In the genomic region with DNA sequence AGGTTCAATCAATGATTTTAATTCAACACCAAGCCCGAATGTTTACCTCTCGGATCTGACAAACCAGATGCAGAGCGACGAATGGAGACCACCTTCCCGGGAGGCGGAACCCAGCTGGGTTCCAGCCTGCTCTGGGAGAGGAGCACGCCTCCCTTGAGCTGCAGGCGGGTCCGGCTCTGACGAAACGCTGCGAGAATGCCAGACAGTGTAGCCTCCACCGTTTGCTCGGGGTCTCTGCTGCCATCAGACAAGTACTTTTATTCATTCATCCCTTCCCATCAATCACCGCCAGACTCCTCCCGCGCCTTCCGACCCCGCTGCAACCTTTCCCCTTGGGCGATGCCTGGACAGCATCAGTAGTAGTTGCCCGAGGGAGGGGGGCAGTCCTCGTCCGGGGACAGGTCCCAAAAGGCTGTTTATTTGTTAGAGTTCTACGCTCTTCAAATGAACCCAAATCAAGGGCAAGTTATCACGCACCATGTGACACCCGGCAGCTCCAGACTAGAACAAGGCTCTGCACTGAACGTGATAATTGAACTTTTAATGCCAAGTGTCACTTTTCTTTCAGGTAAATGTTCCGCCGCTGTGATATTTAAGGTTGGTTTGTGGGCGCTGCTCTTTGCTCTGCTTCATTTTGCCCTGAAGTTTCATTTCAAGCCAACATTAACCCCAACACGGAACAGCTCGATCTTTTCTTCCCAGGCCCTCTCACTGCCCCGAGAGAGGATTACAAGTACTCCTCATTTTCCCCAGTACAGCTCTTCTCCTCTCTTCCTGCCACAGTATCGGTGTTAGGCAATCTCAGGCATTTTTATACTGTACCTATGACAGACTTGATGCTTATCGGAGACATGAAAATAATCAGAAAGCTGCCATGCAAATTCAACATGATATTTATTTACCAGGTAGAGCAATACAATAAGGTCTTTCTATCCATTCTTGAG, we compare ENCODE assay signal across 8 cellular contexts. TPM values are rescaled to one million over a fixed set of nuclear protein-coding genes. Genes with fewer than 3 reads are reported as not detected.
DNase-seq lines count a peak whose midpoint lies in the region; ATAC-seq, FAIRE-seq and TF ChIP-seq lines count a peak whose summit lies in the region.

No MANE protein-coding gene starts in this region.

- no peaks in the 10 kb centered on the region for H3K27me3 ChIP-seq in neural cell (ENCODE audit: insufficient read depth, low read depth, low read length)

- TF ChIP-seq CTCF in fibroblast of pulmonary artery (IDR thresholded peaks at IDR 0.05; ENCODE audit: low read length, missing control alignments), result no peak
- TF ChIP-seq CTCF in neural cell (IDR thresholded peaks at IDR 0.05; ENCODE audit: poor library complexity, severe bottlenecking), result no peak

- no peak for FAIRE-seq in H54 (lab: Jason Lieb, UNC)

- TF ChIP-seq POLR2A in H54 (IDR thresholded peaks at IDR 0.05; ENCODE audit: low read depth, low read length), result no peak

- H3K4me2 ChIP-seq in neural cell (ENCODE audit: low read length), result no peak overlapping the region

- no peaks in the 10 kb centered on the region for H3K9me3 ChIP-seq in neural cell (ENCODE audit: low read length)

- no peak overlapping the region for H3K27ac ChIP-seq in neural cell (ENCODE audit: low read length)

- no peaks in the 10 kb centered on the region for H3K79me2 ChIP-seq in neural cell (replicated peaks; ENCODE audit: insufficient read depth, low read length)

- ATAC-seq in GM18502 (IDR thresholded peaks at IDR 0.05; ENCODE audit: poor library complexity, unreplicated experiment) (peak; percentile 34), GM18867 (IDR thresholded peaks at IDR 0.05; ENCODE audit: unreplicated experiment) (no peak), HG02571 (IDR thresholded peaks at IDR 0.05; ENCODE audit: unreplicated experiment) (no peak), GM18861 (IDR thresholded peaks at IDR 0.05; ENCODE audit: unreplicated experiment) (no peak)

- TF ChIP-seq RAD21 in neural cell (conservative IDR thresholded peaks at IDR 0.05), result no peak

- H3K9ac ChIP-seq in neural cell (ENCODE audit: low read length), result no peak overlapping the region

- H2AFZ ChIP-seq in neural cell (ENCODE audit: low read depth, low read length), result no peak overlapping the region

- H3F3A ChIP-seq in neural cell (ENCODE audit: insufficient read depth, low read length, poor library complexity, severe bottlenecking), result no peaks in the 10 kb centered on the region

- H3K36me3 ChIP-seq in neural cell (ENCODE audit: insufficient read depth, low read length), result no peaks in the 10 kb centered on the region

- no peak for TF ChIP-seq EP300 in neural cell (conservative IDR thresholded peaks at IDR 0.05; ENCODE audit: poor library complexity, severe bottlenecking)

- peak overlapping the region; percentile 67 for H3K4me3 ChIP-seq in fibroblast of pulmonary artery (replicated peaks; ENCODE audit: low read depth, low read length)
- H3K4me3 ChIP-seq in neural cell (ENCODE audit: low read length), result peak overlapping the region; percentile 62

- no peaks in the 10 kb centered on the region for H3K9me2 ChIP-seq in neural cell (ENCODE audit: insufficient read depth, low read length)

- H4K20me1 ChIP-seq in neural cell (ENCODE audit: insufficient read depth), result no peaks in the 10 kb centered on the region

- DNase-seq in NCI-H526 (lab: John Stamatoyannopoulos, UW) (peak; percentile 94 to 98), fibroblast of pulmonary artery (ENCODE audit: low read depth) (peak; percentile 60), H54 (ENCODE audit: insufficient read length, low spot score) (no peak)

TF ChIP-seq in neural cell, 6 proteins besides CTCF, POLR2A, EP300 and RAD21:
- no peak for TF ChIP-seq REST (IDR thresholded peaks at IDR 0.05; ENCODE audit: borderline replicate concordance)
- TF ChIP-seq EZH2 (IDR thresholded peaks at IDR 0.05; ENCODE audit: borderline replicate concordance, insufficient read depth, low read length, poor library complexity, severe bottlenecking), result no peak
- no peak for TF ChIP-seq TAF1 (IDR thresholded peaks at IDR 0.05; ENCODE audit: low read depth)
- no peak for TF ChIP-seq POLR2AphosphoS5 (IDR thresholded peaks at IDR 0.05)
- no peak for TF ChIP-seq MXI1 (conservative IDR thresholded peaks at IDR 0.05; ENCODE audit: poor library complexity, severe bottlenecking)
- TF ChIP-seq SMC3 (conservative IDR thresholded peaks at IDR 0.05; ENCODE audit: poor library complexity), result no peak

RNA-seq across cellular contexts. Expression of gene EDNRB, which starts 1.0 kb away (rescaled TPM):
- 0.20 TPM in 1 of 2 replicates, not detected in the other for polyA plus RNA-seq in neural cell
- 0.24 TPM in 1 of 2 replicates, not detected in the other for polyA minus RNA-seq in neural cell
